In genomic region chr13:31372454-31372853, GRCh38 we compare ENCODE assay signal across 27 cellular contexts.
"Had no signal": no experiment of that assay in that cellular context is flagged by ENCODE, and none has a peak within 500 bp of the region (broad histone marks: within the 10 kb centered on the region; RNA-seq: fewer than 3 reads in every experiment).

No MANE protein-coding gene starts in this region.

- H3K4me3 Mint-ChIP-seq: activated CD4-positive, alpha-beta T cell treated with anti-CD3 and anti-CD28 coated beads for 36 hours; activated T-cell treated with anti-CD3 and anti-CD28 coated beads, Interleukin-2, amount 50 U/mL, for 72 hours; central memory CD8-positive, alpha-beta T cell; dendritic cell treated with granulocyte-macrophage colony-stimulating factor and Interleukin-4, amounts not matched to agents 40 ng/mL and 50 ng/mL, for 4 days; neural crest cell; stimulated activated memory B cell treated with anti-CD40 and anti-IgM and Interleukin-4, amounts not matched to agents 10 μg/mL and 1 μg/mL and 100 μg/mL, for 72 hours; stimulated activated naive CD8-positive, alpha-beta T cell treated with anti-CD3 and anti-CD28 coated beads, Interleukin-15, amount 100 ng/mL, for 72 hours had no signal

- H3K9me3 Mint-ChIP-seq: activated naive CD4-positive, alpha-beta T cell treated with anti-CD3 and anti-CD28 coated beads, Interleukin-2, amount 50 U/mL, for 72 hours; activated T-cell treated with anti-CD3 and anti-CD28 coated beads, Interleukin-2, amount 50 U/mL, for 72 hours; central memory CD8-positive, alpha-beta T cell; dendritic cell treated with granulocyte-macrophage colony-stimulating factor and Interleukin-4, amounts not matched to agents 40 ng/mL and 50 ng/mL, for 4 days; stimulated activated memory B cell treated with anti-CD40 and anti-IgM and Interleukin-4, amounts not matched to agents 10 μg/mL and 1 μg/mL and 100 μg/mL, for 72 hours; stimulated activated naive CD8-positive, alpha-beta T cell treated with anti-CD3 and anti-CD28 coated beads, Interleukin-15, amount 100 ng/mL, for 72 hours had no signal

- DNase-seq: activated CD4-positive, alpha-beta T cell treated with anti-CD3 and anti-CD28 coated beads for 36 hours; activated CD4-positive, CD25-positive, alpha-beta regulatory T cell; activated naive CD4-positive, alpha-beta T cell; activated T-cell treated with anti-CD3 and anti-CD28 coated beads for 4 hours; activated T-cell treated with anti-CD3 and anti-CD28 coated beads, Interleukin-2, amount 50 U/mL, for 72 hours; anterior cingulate cortex; esophagus squamous epithelium; foreskin melanocyte; islet precursor cell; left ventricle myocardium superior; nucleus accumbens; pancreas; psoas muscle; stimulated activated CD4-positive, alpha-beta T cell treated with anti-CD3 and anti-CD28 coated beads, Interleukin-1b, Interleukin-23, amount 100 ng/mL, for 48 hours; stimulated activated CD4-positive, alpha-beta T cell treated with anti-CD3 and anti-CD28 coated beads, Interleukin-4, amount 100 ng/mL, for 4 hours; stimulated activated CD8-positive, alpha-beta memory T cell treated with anti-CD3 and anti-CD28 coated beads, Interleukin-4, amount 100 ng/mL, for 48 hours; stimulated activated naive CD8-positive, alpha-beta T cell treated with anti-CD3 and anti-CD28 coated beads, Interleukin-15, amount 100 ng/mL, for 72 hours; thyroid gland; upper lobe of left lung had no signal

- H3K4me1 ChIP-seq: esophagus squamous epithelium, pancreas, psoas muscle, upper lobe of left lung, vagina had no signal

- H3K27me3 Mint-ChIP-seq: dendritic cell treated with granulocyte-macrophage colony-stimulating factor and Interleukin-4, amounts not matched to agents 40 ng/mL and 50 ng/mL, for 4 days had no signal

- H3K27ac Mint-ChIP-seq: activated CD4-positive, alpha-beta T cell treated with anti-CD3 and anti-CD28 coated beads for 36 hours; activated naive CD4-positive, alpha-beta T cell treated with anti-CD3 and anti-CD28 coated beads, Interleukin-2, amount 50 U/mL, for 72 hours; activated T-cell treated with anti-CD3 and anti-CD28 coated beads, Interleukin-2, amount 50 U/mL, for 72 hours; dendritic cell treated with granulocyte-macrophage colony-stimulating factor and Interleukin-4, amounts not matched to agents 40 ng/mL and 50 ng/mL, for 4 days; stimulated activated memory B cell treated with anti-CD40 and anti-IgM and Interleukin-4, amounts not matched to agents 10 μg/mL and 1 μg/mL and 100 μg/mL, for 72 hours had no signal

- H3K4me3 ChIP-seq: esophagus squamous epithelium, pancreas, psoas muscle, smooth muscle cell, thyroid gland, upper lobe of left lung, vagina had no signal

- H3K36me3 Mint-ChIP-seq: activated naive CD4-positive, alpha-beta T cell treated with anti-CD3 and anti-CD28 coated beads, Interleukin-2, amount 50 U/mL, for 72 hours; stimulated activated memory B cell treated with anti-CD40 and anti-IgM and Interleukin-4, amounts not matched to agents 10 μg/mL and 1 μg/mL and 100 μg/mL, for 72 hours had no signal

- H3K4me2 ChIP-seq: smooth muscle cell had no signal

- H3K27ac ChIP-seq: epithelial cell of prostate, esophagus squamous epithelium, pancreas, psoas muscle, thyroid gland, upper lobe of left lung, vagina had no signal

- H3K4me1 Mint-ChIP-seq: activated CD4-positive, alpha-beta T cell treated with anti-CD3 and anti-CD28 coated beads for 36 hours; central memory CD8-positive, alpha-beta T cell; stimulated activated naive CD8-positive, alpha-beta T cell treated with anti-CD3 and anti-CD28 coated beads, Interleukin-15, amount 100 ng/mL, for 72 hours had no signal

- H3K36me3 ChIP-seq: esophagus squamous epithelium, pancreas, thyroid gland, upper lobe of left lung, vagina had no signal

- H3K27me3 ChIP-seq: esophagus squamous epithelium, pancreas, thyroid gland, upper lobe of left lung, vagina had no signal

- ATAC-seq: activated CD4-positive, alpha-beta T cell treated with anti-CD3 and anti-CD28 coated beads for 36 hours; activated naive CD4-positive, alpha-beta T cell treated with anti-CD3 and anti-CD28 coated beads, Interleukin-2, amount 50 U/mL, for 72 hours; activated T-cell treated with anti-CD3 and anti-CD28 coated beads, Interleukin-2, amount 50 U/mL, for 72 hours; left ventricle myocardium superior; pancreas; psoas muscle; stimulated activated memory B cell treated with anti-CD40 and anti-IgM and Interleukin-4, amounts not matched to agents 10 μg/mL and 1 μg/mL and 100 μg/mL, for 72 hours; stimulated activated naive CD8-positive, alpha-beta T cell treated with anti-CD3 and anti-CD28 coated beads, Interleukin-15, amount 100 ng/mL, for 72 hours had no signal

- H3K9me3 ChIP-seq: esophagus squamous epithelium, pancreas, psoas muscle, thyroid gland, vagina had no signal
